Comparison of ENCODE assay signal across 26 cellular contexts in genomic region chrX:143642426-143642825, GRCh38. TPM values are rescaled to one million over a fixed set of nuclear protein-coding genes. Genes with fewer than 3 reads are reported as not detected.
DNase-seq lines count a peak whose midpoint lies in the region; ATAC-seq, FAIRE-seq and TF ChIP-seq lines count a peak whose summit lies in the region.
"Had no signal": no experiment of that assay in that cellular context is flagged by ENCODE, and none has a peak within 500 bp of the region (broad histone marks: within the 10 kb centered on the region; RNA-seq: fewer than 3 reads in every experiment).

No MANE protein-coding gene starts in this region.

- FAIRE-seq in A549 (lab: Jason Lieb, UNC): peak; percentile 18
- FAIRE-seq: G401.6, GM12891, GM19239, H54 had no signal

- no peaks in the 10 kb centered on the region for H4K20me1 ChIP-seq in GM23338 (replicated peaks; ENCODE audit: insufficient read depth)

- no peaks in the 10 kb centered on the region for H3K4me1 Mint-ChIP-seq in GM23338
- no peaks in the 10 kb centered on the region for H3K4me1 Mint-ChIP-seq in activated CD4-positive, alpha-beta T cell treated with anti-CD3 and anti-CD28 coated beads, Interleukin-2, amount 10 ng/mL, durations not matched to agents 24 days and 14 days
- H3K4me1 Mint-ChIP-seq: B cell; CD4-positive, CD25-positive, alpha-beta regulatory T cell; CD8-positive, alpha-beta memory T cell had no signal

- no peaks in the 10 kb centered on the region for H3F3A ChIP-seq in GM23338 (replicated peaks; ENCODE audit: low read depth)

- intact Hi-C loops in prostate gland (cut with DNase I) (no loop called here), thyroid gland (cut with DNase I) (no loop called here)
- intact Hi-C loops in activated CD4-positive, alpha-beta T cell treated with anti-CD3 and anti-CD28 coated beads, Interleukin-2, amount 10 ng/mL, durations not matched to agents 24 days and 14 days (cut with micrococcal nuclease): no loop called here

- TF ChIP-seq CTCF in A549 (IDR thresholded peaks at IDR 0.05): no peak
- no peak for TF ChIP-seq CTCF in epithelial cell of esophagus (IDR thresholded peaks at IDR 0.05; ENCODE audit: insufficient read depth, low read depth, low read length, missing control alignments)
- no peak for TF ChIP-seq CTCF in prostate gland (IDR thresholded peaks at IDR 0.05)
- no peak for TF ChIP-seq CTCF in GM23338 (conservative IDR thresholded peaks at IDR 0.05; ENCODE audit: low read depth in 2 of 2)
- no peak for TF ChIP-seq CTCF in thyroid gland (IDR thresholded peaks at IDR 0.05)

- 7% methylated on average over 3 of the region's 3 CpGs for WGBS in A549 (ENCODE audit: missing lambda C conversion rate)
- WGBS in prostate gland: 70% methylated on average over 3 of the region's 3 CpGs
- whole genome bisulfite sequencing in thyroid gland, 2 donors: 86% methylated on average over 3 of the region's 3 CpGs

- no peaks in the 10 kb centered on the region for H3K9me3 ChIP-seq in A549
- H3K9me3 ChIP-seq in prostate gland: no peaks in the 10 kb centered on the region
- H3K9me3 ChIP-seq in thyroid gland: no peaks in the 10 kb centered on the region

- H3K4me3 Mint-ChIP-seq in GM23338: no peak overlapping the region
- no peak overlapping the region for H3K4me3 Mint-ChIP-seq in activated CD4-positive, alpha-beta T cell treated with anti-CD3 and anti-CD28 coated beads, Interleukin-2, amount 10 ng/mL, durations not matched to agents 24 days and 14 days
- H3K4me3 Mint-ChIP-seq: B cell; CD4-positive, CD25-positive, alpha-beta regulatory T cell; CD8-positive, alpha-beta memory T cell; HFFc6 had no signal

- ATAC-seq in A549 (no peak), GM23338 (no peak)
- ATAC-seq: HCT116 had no signal

- peaks cover 3% of the 10 kb centered on the region; the same call in 2 of the 3 replicates for H3K9me3 Mint-ChIP-seq in GM23338
- H3K9me3 Mint-ChIP-seq in activated CD4-positive, alpha-beta T cell treated with anti-CD3 and anti-CD28 coated beads, Interleukin-2, amount 10 ng/mL, durations not matched to agents 24 days and 14 days: no peaks in the 10 kb centered on the region
- H3K9me3 Mint-ChIP-seq: HFFc6 had no signal

- DNase-seq in A549 (ENCODE audit: low read depth in 1 of 2, low spot score in 1 of 2) (no peak), LHCN-M2 (ENCODE audit: low read depth) (peak; percentile 69), RKO (ENCODE audit: low spot score) (peak; percentile 56), epithelial cell of esophagus (ENCODE audit: low read depth) (peak; percentile 19), prostate gland (ENCODE audit: low spot score) (no peak), GM23338 (ENCODE audit: low spot score) (no peak), thyroid gland (no peak)
- no peak for DNase-seq in activated CD4-positive, alpha-beta T cell treated with anti-CD3 and anti-CD28 coated beads, Interleukin-2, amount 10 ng/mL, durations not matched to agents 24 days and 14 days
- DNase-seq: 8988T; CD4-positive, CD25-positive, alpha-beta regulatory T cell; CD8-positive, alpha-beta memory T cell; COR-L47; DMS 273 treated with DMSO at 0.1 percent for 48 hours; DMS53; DND-41; EL; GM23248; HFFc6 had no signal

- no peak for TF ChIP-seq EP300 in A549 (IDR thresholded peaks at IDR 0.05)

- H3K27ac Mint-ChIP-seq in GM23338: no peak overlapping the region
- no peak overlapping the region for H3K27ac Mint-ChIP-seq in activated CD4-positive, alpha-beta T cell treated with anti-CD3 and anti-CD28 coated beads, Interleukin-2, amount 10 ng/mL, durations not matched to agents 24 days and 14 days
- H3K27ac Mint-ChIP-seq: B cell; CD4-positive, CD25-positive, alpha-beta regulatory T cell; CD8-positive, alpha-beta memory T cell; HFFc6 had no signal

- no peaks in the 10 kb centered on the region for H3K4me1 ChIP-seq in A549
- no peaks in the 10 kb centered on the region for H3K4me1 ChIP-seq in prostate gland (replicated peaks)
- no peaks in the 10 kb centered on the region; the same call in 1 of the 2 replicates for H3K4me1 ChIP-seq in GM23338 (ENCODE audit: insufficient read depth)
- no peaks in the 10 kb centered on the region for H3K4me1 ChIP-seq in thyroid gland

- H3K36me3 ChIP-seq in prostate gland: no peaks in the 10 kb centered on the region
- no peaks in the 10 kb centered on the region for H3K36me3 ChIP-seq in GM23338 (ENCODE audit: insufficient read depth)
- H3K36me3 ChIP-seq in thyroid gland: no peaks in the 10 kb centered on the region
- H3K36me3 ChIP-seq: BLaER1 treated with 17β-estradiol and CSF1 and Interleukin-3, amounts not matched to agents 10 nM and 100 nM had no signal

- TF ChIP-seq RAD21 in A549 (conservative IDR thresholded peaks at IDR 0.05 in 1 of 2, IDR thresholded peaks at IDR 0.05 in 1 of 2): no peak

- CTCF ChIA-PET in A549 (lab: Yijun Ruan, JAX): interaction anchor here (0.6 kb wide), 1 partner anchor 9 kb away, joined by 3 read pairs; no protein-coding TSS in a partner anchor

- H3K9me2 ChIP-seq in GM23338 (ENCODE audit: insufficient read depth): no peaks in the 10 kb centered on the region

- no peaks in the 10 kb centered on the region for H3K79me2 ChIP-seq in GM23338 (replicated peaks; ENCODE audit: insufficient read depth)

- no peaks in the 10 kb centered on the region for H3K36me3 Mint-ChIP-seq in GM23338 (ENCODE audit: low read depth)
- H3K36me3 Mint-ChIP-seq in activated CD4-positive, alpha-beta T cell treated with anti-CD3 and anti-CD28 coated beads, Interleukin-2, amount 10 ng/mL, durations not matched to agents 24 days and 14 days (ENCODE audit: low read depth): no peaks in the 10 kb centered on the region
- H3K36me3 Mint-ChIP-seq: CD4-positive, CD25-positive, alpha-beta regulatory T cell; CD8-positive, alpha-beta memory T cell had no signal

- no peaks in the 10 kb centered on the region for H3K27me3 Mint-ChIP-seq in GM23338 (ENCODE audit: insufficient read depth, low read depth, poor library complexity)
- no peaks in the 10 kb centered on the region for H3K27me3 Mint-ChIP-seq in activated CD4-positive, alpha-beta T cell treated with anti-CD3 and anti-CD28 coated beads, Interleukin-2, amount 10 ng/mL, durations not matched to agents 24 days and 14 days
- H3K27me3 Mint-ChIP-seq: B cell; CD4-positive, CD25-positive, alpha-beta regulatory T cell; CD8-positive, alpha-beta memory T cell had no signal

- no peak overlapping the region for H2AFZ ChIP-seq in GM23338
- H2AFZ ChIP-seq: GM23248 had no signal

- no peak for TF ChIP-seq POLR2A in A549 (IDR thresholded peaks at IDR 0.05; ENCODE audit: low read length)
- no peak for TF ChIP-seq POLR2A in prostate gland (IDR thresholded peaks at IDR 0.05)
- no peak for TF ChIP-seq POLR2A in thyroid gland (IDR thresholded peaks at IDR 0.05)

- no peak overlapping the region for H3K4me3 ChIP-seq in A549
- no peak overlapping the region for H3K4me3 ChIP-seq in epithelial cell of esophagus (ENCODE audit: low read length)
- no peak overlapping the region for H3K4me3 ChIP-seq in prostate gland
- no peak overlapping the region for H3K4me3 ChIP-seq in GM23338
- no peak overlapping the region for H3K4me3 ChIP-seq in thyroid gland (replicated peaks in 1 of 3)
- H3K4me3 ChIP-seq: BLaER1 treated with 17β-estradiol and CSF1 and Interleukin-3, amounts not matched to agents 10 nM and 100 nM; GM23248 had no signal

- no peaks in the 10 kb centered on the region for H3K27me3 ChIP-seq in prostate gland (replicated peaks; ENCODE audit: insufficient read depth)
- H3K27me3 ChIP-seq in GM23338 (ENCODE audit: insufficient read depth): no peaks in the 10 kb centered on the region
- no peaks in the 10 kb centered on the region for H3K27me3 ChIP-seq in thyroid gland

- POLR2A ChIA-PET in A549 (lab: Yijun Ruan, JAX): no interaction called here

- H3K27ac ChIP-seq in A549 (no peak overlapping the region), prostate gland (no peak overlapping the region), GM23338 (ENCODE audit: low read depth) (no peak overlapping the region), thyroid gland (no peak overlapping the region)
- H3K27ac ChIP-seq: GM23248 had no signal

- H3K4me2 ChIP-seq in A549 (no peak overlapping the region), GM23338 (no peak overlapping the region)

TF ChIP-seq in A549, 52 proteins besides CTCF, POLR2A, EP300 and RAD21 (continues in another document):
- TF ChIP-seq TFCP2L1 (CRISPR knock-in tag; IDR thresholded peaks at IDR 0.05): no peak
- no peak for TF ChIP-seq SREBF2 (IDR thresholded peaks at IDR 0.05)
- TF ChIP-seq, protein P1, sequence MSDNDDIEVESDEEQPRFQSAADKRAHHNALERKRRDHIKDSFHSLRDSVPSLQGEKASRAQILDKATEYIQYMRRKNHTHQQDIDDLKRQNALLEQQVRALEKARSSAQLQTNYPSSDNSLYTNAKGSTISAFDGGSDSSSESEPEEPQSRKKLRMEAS (IDR thresholded peaks at IDR 0.05): no peak
- no peak for TF ChIP-seq BHLHE40 (IDR thresholded peaks at IDR 0.05; ENCODE audit: low read depth, low read length)
- no peak for TF ChIP-seq RFX5 (IDR thresholded peaks at IDR 0.05)

TF ChIP-seq in GM23338, 12 proteins besides CTCF, POLR2A, EP300 and RAD21 (continues in another document):
- no peak for TF ChIP-seq POLR2AphosphoS5 (IDR thresholded peaks at IDR 0.05; ENCODE audit: low read depth)

RNA-seq across cellular contexts. Expression of gene SLITRK4, which starts 6.5 kb away (rescaled TPM):
- polyA plus RNA-seq in A549 (2011; rRNA removed) (0.03 TPM in 2 replicates), A549 (2017; fragmentation: RNase III; extraction: RNeasy Plus Mini Kit Qiagen cat#74134 plus additional on column Dnase treatment) (not detected in 3 replicates), GM23338 (2016; fragmentation: Nextera tagmentation; extraction: Ambion mirVana) (1.5 and 2.9 TPM in 2 replicates)
- not detected in 2 replicates for polyA plus RNA-seq in A549 (2012; cell fraction: cytosol; rRNA removed)
- not detected in 2 replicates for polyA plus RNA-seq in A549 (2012; cell fraction: nucleus; rRNA removed)
- polyA minus RNA-seq in A549 (2011; rRNA and poly(A)+ RNA removed): not detected in 2 replicates
- total RNA-seq in LHCN-M2 (2014; rRNA removed) (3.0 and 5.6 TPM in 2 replicates), prostate gland (1 to 10 TPM; 1.3 to 4.6 TPM), thyroid gland (1 to 10 TPM; 1.0 to 3.2 (median 2.4) TPM)
- polyA plus RNA-seq in LHCN-M2 (2012): 3.1 TPM
- total RNA-seq in GM23338 (2014; rRNA removed; shearing (Covaris generic)): 4.0 and 6.0 TPM in 2 replicates
- not detected in 2 replicates for total RNA-seq in activated CD4-positive, alpha-beta T cell treated with anti-CD3 and anti-CD28 coated beads, Interleukin-2, amount 10 ng/mL, durations not matched to agents 24 days and 14 days
- total RNA-seq: B cell; CD4-positive, CD25-positive, alpha-beta regulatory T cell; CD8-positive, alpha-beta memory T cell; GM23248; HFFc6; HT-29 had no signal
- polyA plus RNA-seq: CD4-positive, CD25-positive, alpha-beta regulatory T cell; CD8-positive, alpha-beta memory T cell; GM23248 had no signal

Comparison
In these comparisons a context has a peak if more than half of its experiments do, and no peak if none do; other contexts are left out.
1. DNase-seq: peak in LHCN-M2 (single experiment), RKO (single experiment) and epithelial cell of esophagus (single experiment); none in A549 (0 of 2), prostate gland (single experiment), GM23338 (single experiment), thyroid gland (0 of 2) and activated CD4-positive, alpha-beta T cell treated with anti-CD3 and anti-CD28 coated beads, Interleukin-2, amount 10 ng/mL, durations not matched to agents 24 days and 14 days (single experiment).